In the genomic region with DNA sequence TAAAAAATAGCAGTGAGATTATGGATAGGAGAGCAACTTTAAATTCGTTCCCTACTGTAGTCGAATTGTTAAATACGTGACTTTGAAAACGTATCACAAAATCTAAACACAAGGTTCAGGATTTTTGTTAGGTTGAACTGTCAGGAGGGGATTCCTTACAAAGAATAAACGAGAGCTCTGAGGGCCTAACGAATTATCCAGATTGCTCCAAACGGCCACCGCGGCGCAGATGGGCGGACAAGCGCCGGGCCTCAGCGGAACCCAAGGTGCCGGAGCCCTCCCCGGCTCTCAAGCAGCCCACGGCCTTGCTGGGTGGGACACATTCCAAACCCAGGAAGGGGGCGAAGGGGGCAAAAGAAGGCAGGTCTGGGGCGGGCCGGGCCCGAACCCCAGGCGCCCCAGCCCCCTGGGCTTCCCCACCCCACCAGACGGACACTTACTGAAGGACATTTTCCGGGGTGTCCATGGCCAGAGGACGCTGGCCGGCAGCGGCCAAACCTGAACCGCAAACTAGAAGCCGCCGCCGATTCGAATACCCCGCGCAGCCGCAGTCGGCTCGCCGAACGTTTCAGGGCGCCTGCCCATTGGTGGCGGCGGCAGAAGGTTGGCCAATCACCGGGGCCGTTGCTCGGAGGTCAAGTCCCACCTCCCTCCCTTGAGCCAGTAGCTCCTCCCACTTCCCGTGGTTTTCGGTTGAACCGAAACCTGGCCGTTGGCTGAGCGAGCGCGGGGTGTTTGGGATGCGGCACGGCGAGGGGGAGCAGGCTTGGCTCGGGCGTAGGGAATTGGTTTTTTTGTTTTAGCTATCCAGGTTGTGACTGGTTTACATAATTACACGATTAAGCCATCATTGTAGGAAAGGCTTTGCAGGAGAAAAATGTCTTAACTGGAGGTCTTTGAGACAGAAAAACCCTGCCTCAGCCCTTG, we compare ENCODE assay signal across 8 cellular contexts. TPM values are rescaled to one million over a fixed set of nuclear protein-coding genes. Genes with fewer than 3 reads are reported as not detected.
DNase-seq lines count a peak whose midpoint lies in the region; ATAC-seq and TF ChIP-seq lines count a peak whose summit lies in the region.

A gene (minus strand): TSS at position 534 of the 927 bp plus-strand sequence. CDS start 68 bp downstream, at position 466.

- peaks cover 22% of the 10 kb centered on the region for H3K4me1 Mint-ChIP-seq in activated naive CD8-positive, alpha-beta T cell (ENCODE audit: low read depth)
- H3K4me1 Mint-ChIP-seq in glutamatergic neuron (ENCODE audit: low read depth, unreplicated experiment) (peaks cover 9% of the 10 kb centered on the region), osteocyte (ENCODE audit: unreplicated experiment) (peaks cover 37% of the 10 kb centered on the region)

- no peaks in the 10 kb centered on the region for H3K9me3 Mint-ChIP-seq in activated naive CD8-positive, alpha-beta T cell (ENCODE audit: low read depth)
- H3K9me3 Mint-ChIP-seq in glutamatergic neuron (ENCODE audit: unreplicated experiment) (no peaks in the 10 kb centered on the region), osteocyte (ENCODE audit: unreplicated experiment) (no peaks in the 10 kb centered on the region)

- POLR2A ChIA-PET in GM10248 (lab: Yijun Ruan, JAX), result no interaction called here

- intact Hi-C loops in thyroid gland (cut with DNase I), result no loop called here

- peak; percentile 70 for ATAC-seq in HG02623 (IDR thresholded peaks at IDR 0.05; ENCODE audit: unreplicated experiment)

- H3K27ac Mint-ChIP-seq in activated naive CD8-positive, alpha-beta T cell, result peak within 1 kb of the TSS; percentile 92
- H3K27ac Mint-ChIP-seq in glutamatergic neuron (ENCODE audit: unreplicated experiment) (peak within 1 kb of the TSS; percentile 88), osteocyte (ENCODE audit: unreplicated experiment) (peak within 1 kb of the TSS; percentile 98)

- H3K36me3 Mint-ChIP-seq in activated naive CD8-positive, alpha-beta T cell, result peaks cover under 1% of the 10 kb centered on the region
- H3K36me3 Mint-ChIP-seq in glutamatergic neuron (ENCODE audit: unreplicated experiment) (no peaks in the 10 kb centered on the region), osteocyte (ENCODE audit: unreplicated experiment) (no peaks in the 10 kb centered on the region)

- H3K4me1 ChIP-seq in thyroid gland, result peaks cover 11 to 24% of the 10 kb centered on the region in 2 donors

- no peaks in the 10 kb centered on the region for H3K9me3 ChIP-seq in thyroid gland

- peak in 1 of 2 donors; percentile 88 for TF ChIP-seq POLR2A in thyroid gland (IDR thresholded peaks at IDR 0.05)

- TF ChIP-seq CTCF in GM10248 (IDR thresholded peaks at IDR 0.05; ENCODE audit: control extremely low read depth, extremely low read depth, low read depth, missing control alignments) (no peak), glutamatergic neuron (IDR thresholded peaks at IDR 0.05; ENCODE audit: partially characterized antibody, unreplicated experiment) (no peak), osteocyte (IDR thresholded peaks at IDR 0.05) (no peak), thyroid gland (IDR thresholded peaks at IDR 0.05) (no peak)

- WGBS in thyroid gland, 2 donors, result 1% methylated on average over 30 to 42 of the region's 58 CpGs

- peak; percentile 99 for DNase-seq in GM10248 (ENCODE audit: extremely low spot score)
- peak; percentile 93 for DNase-seq in NCI-H1105 (lab: John Stamatoyannopoulos, UW)
- peak; percentile 90 for DNase-seq in SKM-1 treated with dmso at 0.1 percent for 144 hours (lab: John Stamatoyannopoulos, UW; ENCODE audit: unreplicated experiment)
- DNase-seq in glutamatergic neuron, result peak; percentile 99
- peak; percentile 99 for DNase-seq in osteocyte (ENCODE audit: extremely low spot score, unreplicated experiment)
- peak; percentile 97 to 98 for DNase-seq in thyroid gland

- H3K4me3 ChIP-seq in thyroid gland (replicated peaks in 1 of 3), result peak within 1 kb of the TSS; percentile 28 to 63 (median 55)

- no peaks in the 10 kb centered on the region for H3K27me3 Mint-ChIP-seq in activated naive CD8-positive, alpha-beta T cell
- H3K27me3 Mint-ChIP-seq in glutamatergic neuron (ENCODE audit: unreplicated experiment), result peaks cover 3% of the 10 kb centered on the region
- peaks cover 5% of the 10 kb centered on the region for H3K27me3 Mint-ChIP-seq in osteocyte (ENCODE audit: unreplicated experiment)

- CTCF ChIA-PET in GM10248 (lab: Yijun Ruan, JAX), result interaction anchor here (1.0 to 1.5 kb wide), 3 partner anchors 9 to 78 kb away, joined by 3 to 7 read pairs (median 4); no protein-coding TSS in a partner anchor

- H3K27me3 ChIP-seq in thyroid gland, result no peaks in the 10 kb centered on the region

- peak within 1 kb of the TSS; percentile 98 for H3K4me3 Mint-ChIP-seq in activated naive CD8-positive, alpha-beta T cell
- H3K4me3 Mint-ChIP-seq in glutamatergic neuron (ENCODE audit: unreplicated experiment), result peak within 1 kb of the TSS; percentile 96
- H3K4me3 Mint-ChIP-seq in osteocyte (ENCODE audit: unreplicated experiment), result peak within 1 kb of the TSS; percentile 96

- H3K27ac ChIP-seq in thyroid gland, result peak within 1 kb of the TSS; percentile 10 to 82 (median 72)

- no peaks in the 10 kb centered on the region for H3K36me3 ChIP-seq in thyroid gland

RNA-seq across cellular contexts. Expression of the gene that starts here (rescaled TPM):
- total RNA-seq in glutamatergic neuron (ENCODE audit: unreplicated experiment) (10.0 TPM), osteocyte (6.4 and 7.3 TPM in 2 replicates), thyroid gland (1 to 10 TPM in 1 of 4 donors, under 1 TPM in 3; 0.24 to 2.0 (median 0.92) TPM)

Comparison
In these comparisons a context has a peak if more than half of its experiments do, and no peak if none do; other contexts are left out.
1. Peak in every context shown above with its lines: DNase-seq, ATAC-seq, H3K4me3 ChIP-seq and H3K27ac ChIP-seq.